In the genomic region with DNA sequence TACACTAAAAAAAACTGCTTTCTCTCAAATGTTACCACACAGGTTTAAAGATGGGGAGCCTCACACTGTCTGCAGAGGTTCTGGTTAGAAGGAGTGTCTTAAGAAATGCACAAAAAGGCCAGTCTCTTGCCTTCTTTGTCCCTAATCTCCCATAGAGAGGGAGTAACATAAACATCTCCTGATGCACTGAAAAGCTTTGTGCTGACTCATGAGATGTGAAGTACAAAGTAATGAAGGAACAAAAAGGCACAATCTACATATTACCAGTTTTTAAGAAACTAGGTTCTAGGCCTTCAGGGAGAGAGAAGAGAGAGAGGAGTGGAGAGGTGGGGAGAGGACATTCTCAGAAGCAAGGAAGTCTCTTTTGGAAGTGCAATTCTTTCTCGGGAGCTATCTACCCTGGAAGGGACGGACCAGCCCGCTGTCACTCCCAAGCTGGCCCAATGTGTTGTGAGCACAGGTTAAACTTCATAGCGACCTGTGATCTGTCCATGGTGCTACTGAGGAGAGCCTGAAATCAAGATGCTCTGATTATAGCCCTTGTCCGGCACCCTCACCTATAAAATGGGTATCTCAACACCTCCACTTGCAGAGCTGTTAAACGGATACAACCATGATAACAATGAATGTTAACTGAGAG, we compare ENCODE assay signal across 10 cellular contexts.
DNase-seq lines count a peak whose midpoint lies in the region; ATAC-seq, FAIRE-seq and TF ChIP-seq lines count a peak whose summit lies in the region.
"Had no signal": no experiment of that assay in that cellular context is flagged by ENCODE, and none has a peak within 500 bp of the region (broad histone marks: within the 10 kb centered on the region; RNA-seq: fewer than 3 reads in every experiment).

No MANE protein-coding gene starts in this region.

- H3K9me3 ChIP-seq in DND-41 (ENCODE audit: insufficient read depth, low read length, severe bottlenecking) (no peaks in the 10 kb centered on the region), MM.1S (replicated peaks; ENCODE audit: insufficient read depth, low read length) (no peaks in the 10 kb centered on the region)

- H2AFZ ChIP-seq in DND-41 (ENCODE audit: low read depth, low read length) (no peak overlapping the region), MM.1S (ENCODE audit: low read length) (no peak overlapping the region)

- no peak overlapping the region for H3K27ac Mint-ChIP-seq in type B pancreatic cell
- H3K27ac Mint-ChIP-seq: natural killer cell had no signal

- H3K9me2 ChIP-seq in MM.1S (replicated peaks; ENCODE audit: insufficient read depth, low read length), result no peaks in the 10 kb centered on the region

- H4K20me1 ChIP-seq in DND-41 (ENCODE audit: insufficient read depth, low read length), result no peaks in the 10 kb centered on the region
- H4K20me1 ChIP-seq in MM.1S (ENCODE audit: insufficient read depth, low read length), result no peaks in the 10 kb centered on the region

- no peaks in the 10 kb centered on the region for H3K27me3 ChIP-seq in DND-41 (ENCODE audit: insufficient read depth, low read length, poor library complexity)
- H3K27me3 ChIP-seq in MM.1S (replicated peaks; ENCODE audit: insufficient read depth, low read length), result no peaks in the 10 kb centered on the region

- no peak overlapping the region for H3K4me3 Mint-ChIP-seq in type B pancreatic cell
- H3K4me3 Mint-ChIP-seq: natural killer cell had no signal

- peaks cover 9% of the 10 kb centered on the region for H3K27me3 Mint-ChIP-seq in type B pancreatic cell

- intact Hi-C loops in left colon (cut with DNase I, micrococcal nuclease), result no loop called here

- H3K9ac ChIP-seq in DND-41 (ENCODE audit: low read depth, low read length), result no peak overlapping the region
- H3K9ac ChIP-seq in MM.1S (ENCODE audit: low read length), result no peak overlapping the region

- no peaks in the 10 kb centered on the region for H3K36me3 Mint-ChIP-seq in type B pancreatic cell
- H3K36me3 Mint-ChIP-seq: natural killer cell had no signal

- no peaks in the 10 kb centered on the region for H3K4me1 Mint-ChIP-seq in type B pancreatic cell (ENCODE audit: unreplicated experiment)
- H3K4me1 Mint-ChIP-seq: natural killer cell had no signal

- H3K4me1 ChIP-seq in DND-41 (ENCODE audit: insufficient read depth, low read length), result no peaks in the 10 kb centered on the region
- H3K4me1 ChIP-seq in MM.1S (ENCODE audit: low read length), result no peaks in the 10 kb centered on the region

- H3F3A ChIP-seq in MM.1S (ENCODE audit: insufficient read depth, low read length), result no peaks in the 10 kb centered on the region

- TF ChIP-seq CTCF in DND-41 (IDR thresholded peaks at IDR 0.05; ENCODE audit: borderline replicate concordance, extremely low read depth, low read length, poor library complexity, severe bottlenecking), result no peak
- no peak for TF ChIP-seq CTCF in MM.1S (IDR thresholded peaks at IDR 0.05; ENCODE audit: low read length)
- no peak for TF ChIP-seq CTCF in cardiac fibroblast (IDR thresholded peaks at IDR 0.05; ENCODE audit: low read depth, low read length)
- TF ChIP-seq CTCF in type B pancreatic cell (conservative IDR thresholded peaks at IDR 0.05), result no peak

- H3K9me3 Mint-ChIP-seq in type B pancreatic cell, result peaks cover under 1% of the 10 kb centered on the region

- H3K4me3 ChIP-seq in DND-41 (ENCODE audit: low read depth in 1 of 2, low read length in 2 of 2), result no peak overlapping the region
- no peak overlapping the region for H3K4me3 ChIP-seq in MM.1S (ENCODE audit: low read length)
- H3K4me3 ChIP-seq in cardiac fibroblast (replicated peaks in 1 of 2; ENCODE audit: low read depth in 2 of 2, low read length in 2 of 2), result no peak overlapping the region

- DNase-seq in DND-41 (peak; percentile 27), MM.1S (peak; percentile 17), cardiac fibroblast (ENCODE audit: low read depth in 2 of 2) (peak; percentile 13), left colon (no peak), type B pancreatic cell (ENCODE audit: extremely low spot score, unreplicated experiment) (no peak), RCC 7860 (ENCODE audit: low spot score) (no peak)
- DNase-seq in stimulated activated CD4-positive, alpha-beta T cell treated with anti-CD3 and anti-CD28 coated beads, Interleukin-15, amount 100 ng/mL, for 24 hours, result no peak
- DNase-seq: natural killer cell, NCI-H2029 had no signal

- H3K36me3 ChIP-seq in DND-41 (ENCODE audit: insufficient read depth, low read length), result no peaks in the 10 kb centered on the region
- no peaks in the 10 kb centered on the region for H3K36me3 ChIP-seq in MM.1S (replicated peaks; ENCODE audit: insufficient read depth, low read length)

- ATAC-seq in DND-41 (ENCODE audit: insufficient read depth, low read depth) (peak; percentile 73), left colon (peak; percentile 49), GM18511 (IDR thresholded peaks at IDR 0.05; ENCODE audit: unreplicated experiment) (no peak)
- ATAC-seq: natural killer cell had no signal

- H3K27ac ChIP-seq in DND-41 (ENCODE audit: low read length), result no peak overlapping the region
- H3K27ac ChIP-seq in MM.1S (ENCODE audit: low read length), result no peak overlapping the region

- H3K4me2 ChIP-seq in DND-41 (ENCODE audit: insufficient read depth, low read length), result no peak overlapping the region
- no peak overlapping the region for H3K4me2 ChIP-seq in MM.1S (ENCODE audit: low read depth, low read length)

- H3K79me2 ChIP-seq in DND-41 (ENCODE audit: insufficient read depth, low read length) (no peaks in the 10 kb centered on the region), MM.1S (ENCODE audit: low read length) (no peaks in the 10 kb centered on the region)

- no peak for FAIRE-seq in RCC 7860 (lab: Jason Lieb, UNC)

Comparison
In these comparisons a context has a peak if more than half of its experiments do, and no peak if none do; other contexts are left out.
1. DNase-seq: peak in DND-41 (single experiment), MM.1S (single experiment) and cardiac fibroblast (2 of 2); none in left colon (0 of 2), stimulated activated CD4-positive, alpha-beta T cell treated with anti-CD3 and anti-CD28 coated beads, Interleukin-15, amount 100 ng/mL, for 24 hours (single experiment), type B pancreatic cell (single experiment) and RCC 7860 (single experiment).